Comparison of ENCODE assay signal across 8 cellular contexts in the genomic region with DNA sequence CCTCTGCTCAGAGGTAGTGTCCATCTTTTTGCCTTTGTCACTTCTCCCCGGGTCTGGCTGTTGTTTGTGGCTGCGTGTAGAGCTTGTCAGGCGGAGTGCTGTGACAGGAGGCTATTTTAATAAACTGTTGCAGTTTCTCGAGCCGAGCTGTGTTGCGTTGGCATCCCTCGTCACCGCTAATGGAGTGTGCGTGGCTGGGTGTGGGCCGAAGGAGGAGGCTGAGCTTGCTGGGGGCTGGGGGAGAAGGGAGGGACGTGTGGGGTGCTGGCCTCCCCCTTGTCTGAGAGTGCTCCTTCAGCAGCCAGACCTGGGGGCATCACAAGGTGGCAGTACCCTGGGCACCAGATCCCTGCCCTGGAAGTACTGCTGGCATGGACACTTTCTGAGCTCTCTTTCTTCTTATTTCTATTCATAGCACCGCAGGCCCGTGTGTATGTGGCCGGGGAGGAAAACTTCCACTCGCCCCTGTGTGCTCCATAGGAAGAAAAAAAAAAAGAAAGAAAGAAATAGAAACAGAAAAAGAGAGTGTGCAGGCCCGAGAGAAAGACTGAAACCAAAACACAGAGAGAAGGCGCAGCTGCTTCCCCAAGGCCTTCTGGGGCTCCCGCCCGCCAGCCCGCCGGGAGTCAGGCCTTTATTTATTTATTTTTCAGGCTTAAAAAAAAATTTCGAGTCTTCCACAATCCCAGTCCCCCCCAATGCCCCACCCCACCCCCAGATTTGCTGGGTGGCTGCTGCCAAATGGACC. TPM values are rescaled to one million over a fixed set of nuclear protein-coding genes. Genes with fewer than 3 reads are reported as not detected.
A peak's percentile ranks its signal among the peaks of the same experiment; 100 is the strongest.
DNase-seq lines count a peak whose midpoint lies in the region; ATAC-seq and TF ChIP-seq lines count a peak whose summit lies in the region.

No MANE protein-coding gene starts in this region.

- no peaks in the 10 kb centered on the region for H3K79me2 ChIP-seq in neural progenitor cell (ENCODE audit: low read depth)

- no peaks in the 10 kb centered on the region for H3K9me3 ChIP-seq in tibial artery
- no peaks in the 10 kb centered on the region for H3K9me3 ChIP-seq in neural progenitor cell (ENCODE audit: low read depth)

- no peak for DNase-seq in activated CD4-positive, alpha-beta T cell treated with anti-CD3 and anti-CD28 coated beads, Interleukin-2, amount 10 ng/mL, durations not matched to agents 7 days and 5 days
- DNase-seq in activated CD4-positive, alpha-beta T cell treated with anti-CD3 and anti-CD28 coated beads, Interleukin-2, amount 50 U/mL, for 4 hours = no peak
- no peak for DNase-seq in activated naive CD8-positive, alpha-beta T cell treated with anti-CD3 and anti-CD28 coated beads, Interleukin-2, amount 10 ng/mL, durations not matched to agents 7 days and 5 days
- peak; percentile 67 to 93 for DNase-seq in tibial artery
- no peak for DNase-seq in activated CD8-positive, alpha-beta memory T cell treated with anti-CD3 and anti-CD28 coated beads for 24 hours
- no peak for DNase-seq in neural progenitor cell (ENCODE audit: low spot score)
- no peak for DNase-seq in activated gamma-delta T cell treated with Interleukin-2 at 50 U/mL for 16 hours

- H3K9ac ChIP-seq in neural progenitor cell = no peak overlapping the region

- H3F3A ChIP-seq in neural progenitor cell (ENCODE audit: low read depth) = peaks cover 62% of the 10 kb centered on the region

- H3K4me3 ChIP-seq in tibial artery (peak overlapping the region; percentile 50 to 51), neural progenitor cell (no peak overlapping the region)

- H3K4me1 ChIP-seq in tibial artery = peaks cover 14 to 94% (median 79%) of the 10 kb centered on the region in 4 donors
- H3K4me1 ChIP-seq in neural progenitor cell = peaks cover 31% of the 10 kb centered on the region

- POLR2A ChIA-PET in activated CD4-positive, alpha-beta T cell treated with anti-CD3 and anti-CD28 coated beads, Interleukin-2, amount 10 ng/mL, durations not matched to agents 7 days and 5 days (lab: Charles Lee) = no interaction called here
- POLR2A ChIA-PET in activated naive CD8-positive, alpha-beta T cell treated with anti-CD3 and anti-CD28 coated beads, Interleukin-2, amount 10 ng/mL, durations not matched to agents 7 days and 5 days (lab: Charles Lee) = interaction anchor here (0.6 kb wide), 1 partner anchor 101 kb away, joined by 5 read pairs; no protein-coding TSS in a partner anchor

- H3K27me3 ChIP-seq in layer of hippocampus (ENCODE audit: control insufficient read depth, insufficient read depth, low read length) (no peaks in the 10 kb centered on the region), tibial artery (no peaks in the 10 kb centered on the region), neural progenitor cell (peaks cover 100% of the 10 kb centered on the region)

- CTCF ChIA-PET in activated CD4-positive, alpha-beta T cell treated with anti-CD3 and anti-CD28 coated beads, Interleukin-2, amount 10 ng/mL, durations not matched to agents 7 days and 5 days (lab: Charles Lee) = interaction anchor here (0.6 to 1.4 kb wide), 3 partner anchors 46 to 559 kb away, joined by 3 to 5 read pairs (median 4); no protein-coding TSS in a partner anchor

- intact Hi-C loops in tibial artery (cut with DNase I; ENCODE audit: low total_unique reads) = loop anchor here (5.0 kb wide), 1 partner anchor 35 kb away; no protein-coding TSS in a partner anchor

- H2AFZ ChIP-seq in neural progenitor cell (replicated peaks) = no peak overlapping the region

- H3K27ac ChIP-seq in layer of hippocampus (ENCODE audit: low read depth, low read length) (peak overlapping the region; percentile 100), tibial artery (peak overlapping the region; percentile 88 to 99), neural progenitor cell (no peak overlapping the region)

- H3K36me3 ChIP-seq in tibial artery (no peaks in the 10 kb centered on the region), neural progenitor cell (no peaks in the 10 kb centered on the region)

- TF ChIP-seq CTCF in tibial artery (IDR thresholded peaks at IDR 0.05) (no peak), neural progenitor cell (IDR thresholded peaks at IDR 0.05) (no peak)

- peaks cover 49% of the 10 kb centered on the region for H3K27me3 Mint-ChIP-seq in activated CD4-positive, alpha-beta T cell treated with anti-CD3 and anti-CD28 coated beads, Interleukin-2, amount 10 ng/mL, durations not matched to agents 7 days and 5 days
- H3K27me3 Mint-ChIP-seq in activated naive CD8-positive, alpha-beta T cell treated with anti-CD3 and anti-CD28 coated beads, Interleukin-2, amount 10 ng/mL, durations not matched to agents 7 days and 5 days = peaks cover 43% of the 10 kb centered on the region
- H3K27me3 Mint-ChIP-seq in neural progenitor cell (ENCODE audit: insufficient read depth, low read depth) = peaks cover 98% of the 10 kb centered on the region

- peaks cover 24% of the 10 kb centered on the region for H3K4me1 Mint-ChIP-seq in activated CD4-positive, alpha-beta T cell treated with anti-CD3 and anti-CD28 coated beads, Interleukin-2, amount 10 ng/mL, durations not matched to agents 7 days and 5 days
- H3K4me1 Mint-ChIP-seq in activated naive CD8-positive, alpha-beta T cell treated with anti-CD3 and anti-CD28 coated beads, Interleukin-2, amount 10 ng/mL, durations not matched to agents 7 days and 5 days = peaks cover 12% of the 10 kb centered on the region
- H3K4me1 Mint-ChIP-seq in neural progenitor cell = peaks cover 23% of the 10 kb centered on the region

- no peak overlapping the region for H3K4me2 ChIP-seq in neural progenitor cell

- H4K20me1 ChIP-seq in neural progenitor cell (ENCODE audit: low read depth) = peaks cover 100% of the 10 kb centered on the region

- ATAC-seq in activated naive CD8-positive, alpha-beta T cell treated with anti-CD3 and anti-CD28 coated beads, Interleukin-2, amount 10 ng/mL, durations not matched to agents 7 days and 5 days (ENCODE audit: low read depth) = no peak

- no peaks in the 10 kb centered on the region for H3K9me3 Mint-ChIP-seq in activated CD4-positive, alpha-beta T cell treated with anti-CD3 and anti-CD28 coated beads, Interleukin-2, amount 10 ng/mL, durations not matched to agents 7 days and 5 days
- no peaks in the 10 kb centered on the region for H3K9me3 Mint-ChIP-seq in activated naive CD8-positive, alpha-beta T cell treated with anti-CD3 and anti-CD28 coated beads, Interleukin-2, amount 10 ng/mL, durations not matched to agents 7 days and 5 days
- peaks cover 2% of the 10 kb centered on the region for H3K9me3 Mint-ChIP-seq in neural progenitor cell

- H3K27ac Mint-ChIP-seq in activated CD4-positive, alpha-beta T cell treated with anti-CD3 and anti-CD28 coated beads, Interleukin-2, amount 10 ng/mL, durations not matched to agents 7 days and 5 days = peak overlapping the region; percentile 57
- H3K27ac Mint-ChIP-seq in activated naive CD8-positive, alpha-beta T cell treated with anti-CD3 and anti-CD28 coated beads, Interleukin-2, amount 10 ng/mL, durations not matched to agents 7 days and 5 days = no peak overlapping the region
- no peak overlapping the region for H3K27ac Mint-ChIP-seq in neural progenitor cell

- H3K4me3 Mint-ChIP-seq in activated CD4-positive, alpha-beta T cell treated with anti-CD3 and anti-CD28 coated beads, Interleukin-2, amount 10 ng/mL, durations not matched to agents 7 days and 5 days = no peak overlapping the region
- peak overlapping the region; percentile 20 for H3K4me3 Mint-ChIP-seq in activated naive CD8-positive, alpha-beta T cell treated with anti-CD3 and anti-CD28 coated beads, Interleukin-2, amount 10 ng/mL, durations not matched to agents 7 days and 5 days
- no peak overlapping the region for H3K4me3 Mint-ChIP-seq in neural progenitor cell

- H3K36me3 Mint-ChIP-seq in activated CD4-positive, alpha-beta T cell treated with anti-CD3 and anti-CD28 coated beads, Interleukin-2, amount 10 ng/mL, durations not matched to agents 7 days and 5 days (ENCODE audit: low read depth) = no peaks in the 10 kb centered on the region
- no peaks in the 10 kb centered on the region for H3K36me3 Mint-ChIP-seq in activated naive CD8-positive, alpha-beta T cell treated with anti-CD3 and anti-CD28 coated beads, Interleukin-2, amount 10 ng/mL, durations not matched to agents 7 days and 5 days
- H3K36me3 Mint-ChIP-seq in neural progenitor cell = no peaks in the 10 kb centered on the region

RNA-seq across cellular contexts. Expression of a gene that starts 27.0 kb away (rescaled TPM):
- total RNA-seq in activated CD4-positive, alpha-beta T cell treated with anti-CD3 and anti-CD28 coated beads, Interleukin-2, amount 10 ng/mL, durations not matched to agents 7 days and 5 days = 1 to 10 TPM; 1.2 to 1.5 TPM
- total RNA-seq in activated naive CD8-positive, alpha-beta T cell treated with anti-CD3 and anti-CD28 coated beads, Interleukin-2, amount 10 ng/mL, durations not matched to agents 7 days and 5 days = 1 to 10 TPM; 1.5 to 2.5 TPM
- 0.06 TPM in 2 replicates for total RNA-seq in neural progenitor cell (ENCODE audit: low replicate concordance)

RNA-seq across cellular contexts. Expression of a gene that starts 52.9 kb away (rescaled TPM):
- under 1 TPM; 0.15 to 0.20 TPM for total RNA-seq in activated CD4-positive, alpha-beta T cell treated with anti-CD3 and anti-CD28 coated beads, Interleukin-2, amount 10 ng/mL, durations not matched to agents 7 days and 5 days
- total RNA-seq in activated naive CD8-positive, alpha-beta T cell treated with anti-CD3 and anti-CD28 coated beads, Interleukin-2, amount 10 ng/mL, durations not matched to agents 7 days and 5 days = not detected
- total RNA-seq in neural progenitor cell (ENCODE audit: low replicate concordance) = 0.06 and 0.07 TPM in 2 replicates

Comparison
In these comparisons a context has a peak if more than half of its experiments do, and no peak if none do; other contexts are left out.
1. DNase-seq: peak in tibial artery (2 of 2); none in activated CD4-positive, alpha-beta T cell treated with anti-CD3 and anti-CD28 coated beads, Interleukin-2, amount 10 ng/mL, durations not matched to agents 7 days and 5 days (single experiment), activated CD4-positive, alpha-beta T cell treated with anti-CD3 and anti-CD28 coated beads, Interleukin-2, amount 50 U/mL, for 4 hours (0 of 2), activated naive CD8-positive, alpha-beta T cell treated with anti-CD3 and anti-CD28 coated beads, Interleukin-2, amount 10 ng/mL, durations not matched to agents 7 days and 5 days (single experiment), activated CD8-positive, alpha-beta memory T cell treated with anti-CD3 and anti-CD28 coated beads for 24 hours (single experiment), neural progenitor cell (single experiment) and activated gamma-delta T cell treated with Interleukin-2 at 50 U/mL for 16 hours (single experiment).